In genomic region chr6:167690167-167690922, GRCh38 we compare ENCODE assay signal across 1 cellular context.
TF ChIP-seq lines count a peak whose summit lies in the region.
"Not testable (repeated sequence)": the region's sequence is repeated elsewhere in the genome, so short reads cannot be mapped to it uniquely, and the experiment has no call there.

No MANE protein-coding gene starts in this region.

TF ChIP-seq in HepG2, 621 proteins besides CTCF, POLR2A, EP300 and RAD21:
- TF ChIP-seq HIVEP1 (CRISPR knock-in tag; IDR thresholded peaks at IDR 0.05), result 0 out of 2 replicates have a peak, but pooled peaks have one; percentile 59
- TF ChIP-seq ARID4A (CRISPR knock-in tag; IDR thresholded peaks at IDR 0.05; ENCODE audit: borderline replicate concordance), result 0 out of 2 replicates have a peak, but pooled peaks have one; percentile 5
- TF ChIP-seq SNAPC4 (CRISPR knock-in tag; IDR thresholded peaks at IDR 0.05), result 0 out of 2 replicates have a peak, but pooled peaks have one; percentile 35
- not testable (repeated sequence) for TF ChIP-seq SOX6 (IDR thresholded peaks at IDR 0.05)
- peak; percentile 31; the same call in 1 of the 2 replicates for TF ChIP-seq SOX6 (CRISPR knock-in tag; IDR thresholded peaks at IDR 0.05)
- 0 out of 2 replicates have a peak, but pooled peaks have one; percentile 48 for TF ChIP-seq ZNF710 (CRISPR knock-in tag; IDR thresholded peaks at IDR 0.05; ENCODE audit: borderline replicate concordance)
- 0 out of 2 replicates have a peak, but pooled peaks have one; percentile 34 for TF ChIP-seq BORCS8-MEF2B (CRISPR knock-in tag; IDR thresholded peaks at IDR 0.05)
